In the genomic region with DNA sequence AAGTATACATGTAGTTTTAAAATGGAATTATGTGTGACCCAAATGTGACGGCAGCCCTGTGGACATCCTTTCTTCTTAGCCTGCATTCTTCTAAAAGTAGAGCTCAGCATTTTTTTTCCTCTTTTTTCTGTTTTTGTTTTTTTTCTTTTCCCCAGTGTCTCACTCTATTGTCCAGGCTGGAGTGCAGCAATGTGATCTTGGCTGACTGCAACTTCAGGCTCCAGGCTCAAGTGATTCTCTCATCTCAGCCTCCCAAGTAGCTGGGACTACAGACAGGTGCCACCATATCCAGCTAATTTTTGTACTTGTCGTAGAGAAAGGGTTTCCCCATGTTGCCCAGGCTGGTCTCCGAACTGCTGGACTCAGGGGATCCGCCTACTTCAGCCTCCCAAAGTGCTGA, we compare ENCODE assay signal across 26 cellular contexts.
"Had no signal": no experiment of that assay in that cellular context is flagged by ENCODE, and none has a peak within 500 bp of the region (broad histone marks: within the 10 kb centered on the region; RNA-seq: fewer than 3 reads in every experiment).

No MANE protein-coding gene starts in this region.

- H3K27ac Mint-ChIP-seq: activated CD4-positive, alpha-beta T cell treated with anti-CD3 and anti-CD28 coated beads for 36 hours; activated CD8-positive, alpha-beta T cell treated with anti-CD3 and anti-CD28 coated beads for 36 hours; activated naive CD4-positive, alpha-beta T cell treated with anti-CD3 and anti-CD28 coated beads, Interleukin-2, amount 50 U/mL, for 24 hours had no signal

- H3K27me3 Mint-ChIP-seq: activated CD4-positive, alpha-beta T cell treated with anti-CD3 and anti-CD28 coated beads for 36 hours; activated CD8-positive, alpha-beta T cell treated with anti-CD3 and anti-CD28 coated beads for 36 hours; activated naive CD4-positive, alpha-beta T cell treated with anti-CD3 and anti-CD28 coated beads, Interleukin-2, amount 50 U/mL, for 24 hours had no signal

- H3K4me3 ChIP-seq: breast epithelium, Peyer's patch, SJCRH30 had no signal

- DNase-seq: activated CD4-positive, alpha-beta T cell treated with anti-CD3 and anti-CD28 coated beads for 36 hours; activated CD4-positive, alpha-beta T cell treated with anti-CD3 and anti-CD28 coated beads, Interleukin-2, amount 50 U/mL, for 1 hour; activated CD8-positive, alpha-beta memory T cell treated with anti-CD3 and anti-CD28 coated beads, Interleukin-2, amount 50 U/mL, for 48 hours; activated CD8-positive, alpha-beta T cell treated with anti-CD3 and anti-CD28 coated beads for 36 hours; activated T-cell treated with anti-CD3 and anti-CD28 coated beads, Interleukin-2, amount 50 U/mL, for 1 hour; aorta; caudate nucleus; NCI-H1092 treated with DMSO at 0.1 percent for 48 hours; NCI-H1417 treated with DMSO at 0.1 percent for 48 hours; NCI-H1694; NCI-H2029; NCI-H2107; NCI-H2171 treated with DMSO at 0.1 percent for 48 hours; NCI-H226; NCI-H526 treated with DMSO at 0.1 percent for 48 hours; NK-92 treated with Interleukin-12 subunit alpha and Interleukin-12 subunit beta, amount 100 ng/mL, for 24 hours; Peyer's patch; Right ventricle myocardium superior; SJCRH30; SK-N-SH; T-helper 1 cell had no signal

- ATAC-seq: activated CD4-positive, alpha-beta T cell treated with anti-CD3 and anti-CD28 coated beads for 36 hours; activated CD8-positive, alpha-beta T cell treated with anti-CD3 and anti-CD28 coated beads for 36 hours had no signal

- H3K4me3 Mint-ChIP-seq: activated CD4-positive, alpha-beta T cell treated with anti-CD3 and anti-CD28 coated beads for 36 hours; activated CD8-positive, alpha-beta T cell treated with anti-CD3 and anti-CD28 coated beads for 36 hours; activated naive CD4-positive, alpha-beta T cell treated with anti-CD3 and anti-CD28 coated beads, Interleukin-2, amount 50 U/mL, for 24 hours had no signal

- H3K36me3 Mint-ChIP-seq: activated naive CD4-positive, alpha-beta T cell treated with anti-CD3 and anti-CD28 coated beads, Interleukin-2, amount 50 U/mL, for 24 hours had no signal

- H3K9me3 ChIP-seq: Peyer's patch, SJCRH30, SK-N-SH had no signal

- H3K4me1 Mint-ChIP-seq: activated CD4-positive, alpha-beta T cell treated with anti-CD3 and anti-CD28 coated beads for 36 hours; activated naive CD4-positive, alpha-beta T cell treated with anti-CD3 and anti-CD28 coated beads, Interleukin-2, amount 50 U/mL, for 24 hours had no signal

- H3K4me1 ChIP-seq: breast epithelium, Peyer's patch, SJCRH30 had no signal

- H3K4me2 ChIP-seq: KMS-11, SK-N-SH had no signal

- H3K9ac ChIP-seq: KMS-11, SK-N-SH had no signal

- H3K36me3 ChIP-seq: breast epithelium, Peyer's patch, SJCRH30 had no signal

- H3K27ac ChIP-seq: breast epithelium, KMS-11, Peyer's patch, RWPE1, SJCRH30, VCaP had no signal

- H3K27me3 ChIP-seq: breast epithelium, Peyer's patch, SJCRH30 had no signal
